Comparison of ENCODE assay signal across 8 cellular contexts in genomic region chr12:45231515-45232145, GRCh38. TPM values are rescaled to one million over a fixed set of nuclear protein-coding genes. Genes with fewer than 3 reads are reported as not detected.
DNase-seq lines count a peak whose midpoint lies in the region; ATAC-seq and TF ChIP-seq lines count a peak whose summit lies in the region.

No MANE protein-coding gene starts in this region.

- TF ChIP-seq POLR2A in stomach (IDR thresholded peaks at IDR 0.05) = no peak

- H2AFZ ChIP-seq in SK-N-SH (ENCODE audit: low read depth) = no peak overlapping the region

- no peaks in the 10 kb centered on the region; the same call in 1 of the 2 replicates for H4K20me1 ChIP-seq in SK-N-SH (ENCODE audit: insufficient read depth)

- POLR2A ChIA-PET in SK-N-SH (lab: Yijun Ruan, JAX) = no interaction called here

- WGBS in SK-N-SH (ENCODE audit: low lambda C conversion rate) = 6% methylated on average over 3 of the region's 3 CpGs
- 37 to 51% (median 44%) methylated on average over 3 of the region's 3 CpGs for WGBS in stomach, 5 donors

- intact Hi-C loops in stomach (cut with DNase I; ENCODE audit: low total_unique reads) = no loop called here

- peak overlapping the region; percentile 68; the same call in 1 of the 2 replicates for H3K9ac ChIP-seq in SK-N-SH

- H3K9me3 ChIP-seq in SK-N-SH (no peaks in the 10 kb centered on the region), stomach (no peaks in the 10 kb centered on the region)

- H3K4me1 ChIP-seq in SK-N-SH (ENCODE audit: control insufficient read depth in 1 of 2, insufficient read depth in 2 of 2, low read depth in 1 of 2, low read length in 1 of 2) (peaks cover 27 to 45% of the 10 kb centered on the region in 2 experiments), stomach (peaks cover 17 to 53% (median 44%) of the 10 kb centered on the region in 4 donors)

- H3K27ac ChIP-seq in SK-N-SH (ENCODE audit: low read depth in 2 of 2, low read length in 1 of 2) (peak overlapping the region; percentile 91 to 99), stomach (peak overlapping the region in 4 of 5 donors; percentile 76 to 85 (median 84))

- H3F3A ChIP-seq in SK-N-SH (replicated peaks; ENCODE audit: insufficient read depth) = peaks cover 60% of the 10 kb centered on the region

- TF ChIP-seq CTCF in SK-N-SH (IDR thresholded peaks at IDR 0.05) (no peak), fibroblast of villous mesenchyme (IDR thresholded peaks at IDR 0.05; ENCODE audit: insufficient read depth, low read depth, low read length) (no peak), stomach (IDR thresholded peaks at IDR 0.05) (no peak)

- H3K4me3 ChIP-seq in SK-N-SH (ENCODE audit: low read depth in 2 of 2, low read length in 1 of 2) (no peak overlapping the region), fibroblast of villous mesenchyme (ENCODE audit: low read depth, low read length) (no peak overlapping the region), stomach (no peak overlapping the region)

- peaks cover 61% of the 10 kb centered on the region for H3K79me2 ChIP-seq in SK-N-SH (ENCODE audit: insufficient read depth)

- TF ChIP-seq EP300 in SK-N-SH (IDR thresholded peaks at IDR 0.05; ENCODE audit: borderline replicate concordance in 1 of 2, low read depth in 1 of 2, low read length in 1 of 2) (peak in 1 of 2 experiments; percentile 78; a peak in 1 of 4 replicates), stomach (IDR thresholded peaks at IDR 0.05) (no peak)

- H3K9me2 ChIP-seq in SK-N-SH = no peaks in the 10 kb centered on the region

- H3K27me3 ChIP-seq in SK-N-SH (ENCODE audit: insufficient read depth) = no peaks in the 10 kb centered on the region
- no peaks in the 10 kb centered on the region for H3K27me3 ChIP-seq in stomach

- peak in 2 of 3 experiments; percentile 37 to 43 for DNase-seq in NCI-H1417 (lab: John Stamatoyannopoulos, UW)
- no peak for DNase-seq in NCI-H1417 treated with DMSO at 0.1 percent for 48 hours (lab: John Stamatoyannopoulos, UW)
- DNase-seq in SK-N-SH = no peak
- peak; percentile 83 for DNase-seq in fibroblast of villous mesenchyme (ENCODE audit: low read depth)
- DNase-seq in stomach = no peak
- DNase-seq in UCSD-AML1 (lab: John Stamatoyannopoulos, UW; ENCODE audit: unreplicated experiment) = no peak
- no peak for DNase-seq in RPMI8226

- H3K36me3 ChIP-seq in SK-N-SH (replicated peaks in 1 of 2; ENCODE audit: control insufficient read depth in 1 of 2, insufficient read depth in 2 of 2, low read length in 1 of 2) (peaks cover 4 to 6% of the 10 kb centered on the region in 2 experiments), stomach (no peaks in the 10 kb centered on the region)

- CTCF ChIA-PET in SK-N-SH (lab: Yijun Ruan, JAX) = interaction anchor here (0.9 kb wide), 1 partner anchor 38 kb away, joined by 3 read pairs; no protein-coding TSS in a partner anchor

- no peak for ATAC-seq in HG03196 (IDR thresholded peaks at IDR 0.05; ENCODE audit: unreplicated experiment)

- peak overlapping the region; percentile 70; the same call in 1 of the 2 replicates for H3K4me2 ChIP-seq in SK-N-SH

- no peak for TF ChIP-seq RAD21 in SK-N-SH (IDR thresholded peaks at IDR 0.05; ENCODE audit: low read length)

TF ChIP-seq in SK-N-SH, 30 proteins besides CTCF, POLR2A, EP300 and RAD21 (continues in another document):
- no peak for TF ChIP-seq TAF1 (IDR thresholded peaks at IDR 0.05; ENCODE audit: borderline replicate concordance, low read depth, low read length)
- TF ChIP-seq RCOR1 (IDR thresholded peaks at IDR 0.05; ENCODE audit: low read length) = no peak
- TF ChIP-seq RFX5 (IDR thresholded peaks at IDR 0.05; ENCODE audit: low read length) = no peak
- no peak for TF ChIP-seq CHD2 (IDR thresholded peaks at IDR 0.05; ENCODE audit: low read length, partially characterized antibody)
- no peak for TF ChIP-seq MXI1 (IDR thresholded peaks at IDR 0.05; ENCODE audit: low read depth, low read length)
- no peak for TF ChIP-seq GABPA (IDR thresholded peaks at IDR 0.05; ENCODE audit: low read depth)
- peak; percentile 42; the same call in 1 of the 2 replicates for TF ChIP-seq ZBTB33 (IDR thresholded peaks at IDR 0.05; ENCODE audit: borderline replicate concordance, low read depth)
- no peak for TF ChIP-seq IRF3 (IDR thresholded peaks at IDR 0.05; ENCODE audit: low read depth, low read length)
- TF ChIP-seq RXRA (IDR thresholded peaks at IDR 0.05; ENCODE audit: borderline replicate concordance, low read depth) = peak; percentile 47; the same call in 1 of the 2 replicates
- TF ChIP-seq MEF2A (IDR thresholded peaks at IDR 0.05; ENCODE audit: borderline replicate concordance, low read depth) = peak; percentile 17; the same call in 1 of the 2 replicates
- peak; percentile 92 for TF ChIP-seq FOSL2 (IDR thresholded peaks at IDR 0.05; ENCODE audit: borderline replicate concordance, low read depth)
- TF ChIP-seq NRF1 (IDR thresholded peaks at IDR 0.05; ENCODE audit: low read depth, low read length) = no peak
- TF ChIP-seq USF2 (IDR thresholded peaks at IDR 0.05; ENCODE audit: borderline replicate concordance, low read depth, low read length) = no peak
- no peak for TF ChIP-seq GATA2 (CRISPR knock-in tag; IDR thresholded peaks at IDR 0.05)
- peak; percentile 59; the same call in 1 of the 2 replicates for TF ChIP-seq POLR2AphosphoS5 (IDR thresholded peaks at IDR 0.05; ENCODE audit: low read depth, low read length)
- 0 out of 2 replicates have a peak, but pooled peaks have one; percentile 27 for TF ChIP-seq FOXM1 (IDR thresholded peaks at IDR 0.05; ENCODE audit: low read depth)
- peak; percentile 89 for TF ChIP-seq TCF12 (IDR thresholded peaks at IDR 0.05)
- TF ChIP-seq SIN3A (IDR thresholded peaks at IDR 0.05; ENCODE audit: borderline replicate concordance, low read depth, low read length) = no peak
- TF ChIP-seq ELF1 (IDR thresholded peaks at IDR 0.05) = no peak
- peak; percentile 48; the same call in 1 of the 2 replicates for TF ChIP-seq MAX (IDR thresholded peaks at IDR 0.05; ENCODE audit: low read depth)

RNA-seq across cellular contexts. Expression of gene ANO6, which starts 15.7 kb away (rescaled TPM):
- polyA plus RNA-seq in SK-N-SH (2012; rRNA removed) = 20.1 and 26.7 TPM in 2 replicates
- polyA plus RNA-seq in SK-N-SH (2012; cell fraction: cytosol; rRNA removed) = 33.7 and 34.5 TPM in 2 replicates
- 11.0 and 22.7 TPM in 2 replicates for polyA plus RNA-seq in SK-N-SH (2012; cell fraction: nucleus; rRNA removed)
- total RNA-seq in fibroblast of villous mesenchyme = 75.1 and 91.5 TPM in 2 replicates
- total RNA-seq in stomach = 10 to 100 TPM in 4 of 5 donors, 1 to 10 TPM in 1; 8.1 to 78.8 (median 43.3) TPM
- polyA plus RNA-seq in stomach = 1 to 10 TPM; 4.4 to 7.3 (median 4.7) TPM

Comparison
In these comparisons a context has a peak if more than half of its experiments do, and no peak if none do; other contexts are left out.
1. DNase-seq: peak in NCI-H1417 (2 of 3) and fibroblast of villous mesenchyme (single experiment); none in NCI-H1417 treated with DMSO at 0.1 percent for 48 hours (single experiment), SK-N-SH (single experiment), stomach (single experiment), UCSD-AML1 (single experiment) and RPMI8226 (single experiment).